Comparison of ENCODE assay signal across 17 cellular contexts in the genomic region with DNA sequence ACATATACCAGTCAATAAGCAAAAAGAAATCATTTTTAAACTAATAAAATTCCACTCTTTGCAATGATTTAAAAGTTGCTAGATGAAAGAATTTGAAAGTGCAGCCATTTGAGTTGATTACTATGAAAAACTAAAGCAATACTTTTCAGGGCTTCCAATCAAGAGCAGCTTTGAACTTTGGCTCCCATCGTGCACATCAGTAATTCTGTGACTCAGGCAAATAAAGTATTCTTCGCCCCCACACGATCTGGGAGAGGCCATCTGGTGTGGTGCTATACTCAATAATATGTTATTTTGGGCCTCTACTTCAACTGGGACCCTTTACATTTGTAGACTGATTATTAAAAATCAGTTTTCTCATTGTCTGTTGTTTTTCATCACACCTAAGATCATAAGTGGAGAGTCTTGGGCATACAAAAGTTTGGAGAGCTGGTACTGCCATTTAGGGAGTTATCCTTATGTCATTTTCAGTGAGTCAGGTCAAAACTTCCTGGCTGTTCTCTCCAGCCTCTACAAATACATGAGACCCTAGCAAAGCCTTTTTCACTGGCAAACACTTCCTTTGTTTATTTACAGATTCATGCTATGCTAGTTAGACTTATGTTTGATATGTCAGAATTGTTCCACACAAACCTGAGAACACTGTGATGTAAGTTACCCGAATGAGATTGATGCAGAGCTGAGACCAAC. TPM values are rescaled to one million over a fixed set of nuclear protein-coding genes. Genes with fewer than 3 reads are reported as not detected.
"Had no signal": no experiment of that assay in that cellular context is flagged by ENCODE, and none has a peak within 500 bp of the region (broad histone marks: within the 10 kb centered on the region; RNA-seq: fewer than 3 reads in every experiment).

No MANE protein-coding gene starts in this region.

- H3K9me3 ChIP-seq: right atrium auricular region, tibial artery had no signal

- H3K36me3 Mint-ChIP-seq: activated CD4-positive, alpha-beta memory T cell treated with anti-CD3 and anti-CD28 coated beads for 36 hours; immature natural killer cell; natural killer cell had no signal

- H3K9me3 Mint-ChIP-seq: activated CD4-positive, alpha-beta memory T cell treated with anti-CD3 and anti-CD28 coated beads for 36 hours; activated naive CD8-positive, alpha-beta T cell treated with anti-CD3 and anti-CD28 coated beads, Interleukin-2, amount 50 U/mL, for 24 hours; immature natural killer cell; natural killer cell had no signal

- H3K4me1 ChIP-seq: right atrium auricular region had no signal

- H3K36me3 ChIP-seq: right atrium auricular region, tibial artery had no signal

- H3K4me3 Mint-ChIP-seq: activated CD4-positive, alpha-beta memory T cell treated with anti-CD3 and anti-CD28 coated beads for 36 hours; activated naive CD8-positive, alpha-beta T cell treated with anti-CD3 and anti-CD28 coated beads, Interleukin-2, amount 50 U/mL, for 24 hours; immature natural killer cell; natural killer cell had no signal

- DNase-seq: activated CD4-positive, alpha-beta memory T cell treated with anti-CD3 and anti-CD28 coated beads for 36 hours; activated CD8-positive, alpha-beta memory T cell treated with anti-CD3 and anti-CD28 coated beads, Interleukin-2, amount 50 U/mL, for 4 hours; activated naive CD4-positive, alpha-beta T cell; activated naive CD8-positive, alpha-beta T cell treated with anti-CD3 and anti-CD28 coated beads, Interleukin-2, amount 50 U/mL, for 24 hours; central memory CD4-positive, alpha-beta T cell; effector CD8-positive, alpha-beta T cell; immature natural killer cell; mammary epithelial cell; natural killer cell; posterior cingulate gyrus; small intestine; T1000; tibial artery had no signal

- ATAC-seq: activated naive CD8-positive, alpha-beta T cell treated with anti-CD3 and anti-CD28 coated beads, Interleukin-2, amount 50 U/mL, for 24 hours; natural killer cell had no signal

- H3K27ac ChIP-seq: coronary artery, epithelial cell of prostate, right atrium auricular region, tibial artery, VCaP had no signal

- H3K27ac Mint-ChIP-seq: activated CD4-positive, alpha-beta memory T cell treated with anti-CD3 and anti-CD28 coated beads for 36 hours; activated naive CD8-positive, alpha-beta T cell treated with anti-CD3 and anti-CD28 coated beads, Interleukin-2, amount 50 U/mL, for 24 hours; immature natural killer cell; natural killer cell had no signal

- H3K27me3 ChIP-seq: right atrium auricular region, tibial artery had no signal

- H3K27me3 Mint-ChIP-seq: activated CD4-positive, alpha-beta memory T cell treated with anti-CD3 and anti-CD28 coated beads for 36 hours; activated naive CD8-positive, alpha-beta T cell treated with anti-CD3 and anti-CD28 coated beads, Interleukin-2, amount 50 U/mL, for 24 hours had no signal

- H3K4me3 ChIP-seq: coronary artery, right atrium auricular region, tibial artery had no signal

RNA-seq across cellular contexts. Expression of a gene that starts 20.3 kb away (rescaled TPM):
- total RNA-seq: mammary epithelial cell, natural killer cell had no signal
- polyA plus RNA-seq: immature natural killer cell had no signal
